Comparison of ENCODE assay signal across 18 cellular contexts in the genomic region with DNA sequence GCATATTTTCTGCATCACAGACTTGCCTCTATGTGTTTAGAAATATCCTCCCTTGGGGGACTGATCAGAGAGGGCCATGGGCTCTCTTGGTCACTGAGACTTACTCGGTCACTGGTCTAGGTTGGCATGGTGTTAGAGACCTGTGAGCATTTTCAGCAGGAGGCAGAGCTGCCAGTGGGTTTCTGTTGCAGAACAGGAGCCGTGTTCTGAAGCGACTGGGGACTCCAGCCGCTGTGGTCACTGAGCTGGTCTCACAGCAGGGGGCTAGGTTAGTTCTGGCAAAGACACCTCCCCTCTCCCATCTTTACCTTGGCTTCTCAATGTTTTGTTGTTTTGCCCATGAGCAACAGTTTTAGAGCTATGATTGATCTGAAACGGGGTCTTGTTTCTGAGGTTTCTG. TPM values are rescaled to one million over a fixed set of nuclear protein-coding genes. Genes with fewer than 3 reads are reported as not detected.
DNase-seq lines count a peak whose midpoint lies in the region; FAIRE-seq and TF ChIP-seq lines count a peak whose summit lies in the region.
"Had no signal": no experiment of that assay in that cellular context is flagged by ENCODE, and none has a peak within 500 bp of the region (broad histone marks: within the 10 kb centered on the region; RNA-seq: fewer than 3 reads in every experiment).

No MANE protein-coding gene starts in this region.

- TF ChIP-seq CTCF in RWPE1 (conservative IDR thresholded peaks at IDR 0.05; ENCODE audit: low read depth), result no peak
- no peak for TF ChIP-seq CTCF in chondrocyte (IDR thresholded peaks at IDR 0.05)
- no peak for TF ChIP-seq CTCF in neural crest cell (conservative IDR thresholded peaks at IDR 0.05)

- peak overlapping the region; percentile 74 for H3K27ac ChIP-seq in RWPE1
- H3K27ac ChIP-seq: parathyroid adenoma, SJSA1 had no signal

- peak; percentile 52 for DNase-seq in activated CD8-positive, alpha-beta memory T cell treated with anti-CD3 and anti-CD28 coated beads, Interleukin-2, amount 50 U/mL, for 48 hours
- no peak for DNase-seq in activated CD8-positive, alpha-beta memory T cell treated with anti-CD3 and anti-CD28 coated beads, Interleukin-2, amount 50 U/mL, for 4 hours
- DNase-seq in RWPE1 (ENCODE audit: low spot score) (no peak), chondrocyte (ENCODE audit: low spot score) (peak; percentile 12), neural crest cell (ENCODE audit: low read depth, low spot score) (no peak), head of caudate nucleus (no peak), RCC 7860 (ENCODE audit: low spot score) (no peak)
- DNase-seq in stimulated activated CD8-positive, alpha-beta memory T cell treated with anti-CD3 and anti-CD28 coated beads, Interleukin-4, amount 100 ng/mL, for 48 hours, result no peak
- DNase-seq: amygdala, heart left ventricle, kidney glomerular epithelial cell, NCI-H187 treated with DMSO at 0.1 percent for 48 hours, NCI-H446 treated with DMSO at 0.1 percent for 48 hours had no signal

- intact Hi-C loops in head of caudate nucleus (cut with DNase I), result no loop called here

- H3K36me3 Mint-ChIP-seq in chondrocyte (ENCODE audit: low read depth) (peaks cover 4% of the 10 kb centered on the region), neural crest cell (ENCODE audit: low read depth) (no peaks in the 10 kb centered on the region)

- H3K27ac Mint-ChIP-seq in chondrocyte (ENCODE audit: unreplicated experiment), result peak overlapping the region; percentile 42
- H3K27ac Mint-ChIP-seq in neural crest cell (ENCODE audit: unreplicated experiment), result no peak overlapping the region

- POLR2A ChIA-PET in RWPE1 (lab: Yijun Ruan, JAX; ENCODE audit: low non-redundant PET), result no interaction called here

- no peak for FAIRE-seq in RCC 7860 (lab: Jason Lieb, UNC)
- FAIRE-seq: colon, G401.6, GM12891 had no signal

- H3K27me3 Mint-ChIP-seq in chondrocyte (ENCODE audit: low read depth) (no peaks in the 10 kb centered on the region), neural crest cell (ENCODE audit: low read depth) (no peaks in the 10 kb centered on the region)

- H3K4me3 Mint-ChIP-seq in chondrocyte (ENCODE audit: unreplicated experiment) (no peak overlapping the region), neural crest cell (peak overlapping the region; percentile 23)

- no peaks in the 10 kb centered on the region for H3K9me3 Mint-ChIP-seq in chondrocyte (ENCODE audit: low read depth)
- no peaks in the 10 kb centered on the region for H3K9me3 Mint-ChIP-seq in neural crest cell

- CTCF ChIA-PET in RWPE1 (lab: Yijun Ruan, JAX), result interaction anchor here (0.6 to 0.7 kb wide), 2 partner anchors 23 to 471 kb away, joined by 3 to 4 read pairs; no protein-coding TSS in a partner anchor

- H3K4me1 Mint-ChIP-seq in chondrocyte (ENCODE audit: low read depth), result peaks cover 26% of the 10 kb centered on the region
- peaks cover 48% of the 10 kb centered on the region for H3K4me1 Mint-ChIP-seq in neural crest cell

RNA-seq across cellular contexts. Expression of a gene that starts 8.7 kb away (rescaled TPM):
- 39.0 to 42.2 TPM (median 41.6 TPM) in 3 replicates for total RNA-seq in chondrocyte
- total RNA-seq in neural crest cell, result 23.9 and 25.0 TPM in 2 replicates

Comparison
In these comparisons a context has a peak if more than half of its experiments do, and no peak if none do; other contexts are left out.
1. DNase-seq: peak in activated CD8-positive, alpha-beta memory T cell treated with anti-CD3 and anti-CD28 coated beads, Interleukin-2, amount 50 U/mL, for 48 hours (single experiment) and chondrocyte (single experiment); none in activated CD8-positive, alpha-beta memory T cell treated with anti-CD3 and anti-CD28 coated beads, Interleukin-2, amount 50 U/mL, for 4 hours (single experiment), RWPE1 (single experiment), neural crest cell (single experiment), head of caudate nucleus (0 of 42), RCC 7860 (single experiment) and stimulated activated CD8-positive, alpha-beta memory T cell treated with anti-CD3 and anti-CD28 coated beads, Interleukin-4, amount 100 ng/mL, for 48 hours (single experiment).